8 cellular contexts compared by ENCODE assay signal in genomic region chr14:69694730-69695663, GRCh38.
A peak's percentile ranks its signal among the peaks of the same experiment; 100 is the strongest.
DNase-seq lines count a peak whose midpoint lies in the region; ATAC-seq and TF ChIP-seq lines count a peak whose summit lies in the region.

No MANE protein-coding gene starts in this region.

- H3K79me2 ChIP-seq in GM23338 (replicated peaks; ENCODE audit: insufficient read depth), result no peaks in the 10 kb centered on the region

- intact Hi-C loops in MCF 10A (cut with micrococcal nuclease), result no loop called here
- intact Hi-C loops in mucosa of descending colon (cut with DNase I, micrococcal nuclease), result no loop called here

- H3K27me3 ChIP-seq in BLaER1 (no peaks in the 10 kb centered on the region), GM23338 (ENCODE audit: insufficient read depth) (no peaks in the 10 kb centered on the region)

- POLR2A ChIA-PET in MCF 10A (lab: Yijun Ruan, JAX), result interaction anchor here (1.1 to 1.3 kb wide), 2 partner anchors 18 to 84 kb away, joined by 3 read pairs; partner anchors contain the start of gene SUSD6

- CTCF ChIA-PET in MCF 10A (lab: Yijun Ruan, JAX), result no interaction called here

- H3K9ac ChIP-seq in BLaER1, result peak overlapping the region; percentile 42; the same call in 1 of the 2 replicates

- H3K4me3 ChIP-seq in BLaER1 (no peak overlapping the region), mucosa of descending colon (no peak overlapping the region), GM23338 (no peak overlapping the region)

- H3K27ac ChIP-seq in BLaER1 (peak overlapping the region; percentile 87), GM23338 (ENCODE audit: low read depth) (no peak overlapping the region)

- H4K20me1 ChIP-seq in BLaER1 (no peaks in the 10 kb centered on the region), GM23338 (replicated peaks; ENCODE audit: insufficient read depth) (no peaks in the 10 kb centered on the region)

- H3K9me3 Mint-ChIP-seq in MCF 10A (ENCODE audit: unreplicated experiment) (no peaks in the 10 kb centered on the region), GM23338 (no peaks in the 10 kb centered on the region)

- H3K4me3 Mint-ChIP-seq in MCF 10A (ENCODE audit: unreplicated experiment) (no peak overlapping the region), GM23338 (no peak overlapping the region)

- H3K36me3 ChIP-seq in BLaER1, result no peaks in the 10 kb centered on the region
- H3K36me3 ChIP-seq in mucosa of descending colon (ENCODE audit: low read depth), result no peaks in the 10 kb centered on the region
- H3K36me3 ChIP-seq in GM23338 (ENCODE audit: insufficient read depth), result no peaks in the 10 kb centered on the region

- BruUV-seq in MCF 10A (replicated peaks; lab: Mats Ljungman, UMichigan), result no TSS peak

- no peak for TF ChIP-seq CTCF in MCF 10A (IDR thresholded peaks at IDR 0.05; ENCODE audit: unreplicated experiment)
- TF ChIP-seq CTCF in mucosa of descending colon (IDR thresholded peaks at IDR 0.05), result no peak
- no peak for TF ChIP-seq CTCF in GM23338 (conservative IDR thresholded peaks at IDR 0.05; ENCODE audit: low read depth in 2 of 2)

- H3K27ac Mint-ChIP-seq in MCF 10A (ENCODE audit: low read depth, unreplicated experiment), result peak overlapping the region; percentile 44
- no peak overlapping the region for H3K27ac Mint-ChIP-seq in GM23338

- H3K4me2 ChIP-seq in BLaER1 (peak overlapping the region; percentile 75), GM23338 (no peak overlapping the region)

- no peak overlapping the region for H2AFZ ChIP-seq in GM23338

- peaks cover 5% of the 10 kb centered on the region for H3K36me3 Mint-ChIP-seq in MCF 10A (ENCODE audit: insufficient read depth, unreplicated experiment)
- H3K36me3 Mint-ChIP-seq in GM23338 (ENCODE audit: low read depth), result no peaks in the 10 kb centered on the region

- H3K4me1 ChIP-seq in BLaER1 (peaks cover 89% of the 10 kb centered on the region), mucosa of descending colon (ENCODE audit: low read depth) (peaks cover 67% of the 10 kb centered on the region), GM23338 (ENCODE audit: insufficient read depth) (peaks cover 28% of the 10 kb centered on the region)

- no peaks in the 10 kb centered on the region for H3K9me3 ChIP-seq in BLaER1
- H3K9me3 ChIP-seq in mucosa of descending colon, result no peaks in the 10 kb centered on the region

- H3F3A ChIP-seq in GM23338 (replicated peaks; ENCODE audit: low read depth), result no peaks in the 10 kb centered on the region

- peak; percentile 25 for ATAC-seq in HG02798 (IDR thresholded peaks at IDR 0.05; ENCODE audit: poor library complexity, unreplicated experiment)
- ATAC-seq in mucosa of descending colon, result peak; percentile 27
- ATAC-seq in GM23338, result no peak; the same call in 2 of the 3 replicates

- H3K27me3 Mint-ChIP-seq in MCF 10A (ENCODE audit: insufficient read depth, unreplicated experiment) (no peaks in the 10 kb centered on the region), GM23338 (ENCODE audit: insufficient read depth, low read depth, poor library complexity) (peaks cover 7% of the 10 kb centered on the region)

- H3K9me2 ChIP-seq in GM23338 (ENCODE audit: insufficient read depth), result no peaks in the 10 kb centered on the region

- H3K4me1 Mint-ChIP-seq in MCF 10A (ENCODE audit: insufficient read depth, unreplicated experiment), result peaks cover 27% of the 10 kb centered on the region
- H3K4me1 Mint-ChIP-seq in GM23338, result peaks cover 54% of the 10 kb centered on the region

- DNase-seq in MCF 10A (ENCODE audit: unreplicated experiment) (no peak), mucosa of descending colon (peak in 1 of 3 donors; percentile 51), GM19238 (ENCODE audit: insufficient read length, low spot score) (no peak), GM23338 (ENCODE audit: low spot score) (no peak), iPS-NIHi11 (ENCODE audit: low spot score) (no peak), NCI-H510A treated with DMSO at 0.1 percent for 48 hours (lab: John Stamatoyannopoulos, UW) (no peak)

TF ChIP-seq in GM23338, 12 proteins besides CTCF, POLR2A, EP300 and RAD21 (continues in another document):
- TF ChIP-seq CREB1 (CRISPR knock-in tag; IDR thresholded peaks at IDR 0.05; ENCODE audit: low read depth), result no peak
- no peak for TF ChIP-seq NANOG (IDR thresholded peaks at IDR 0.05; ENCODE audit: borderline replicate concordance)
- TF ChIP-seq ZNF462 (CRISPR knock-in tag; IDR thresholded peaks at IDR 0.05), result no peak
- TF ChIP-seq POLR2AphosphoS5 (IDR thresholded peaks at IDR 0.05; ENCODE audit: low read depth), result no peak
- TF ChIP-seq STAT1 (IDR thresholded peaks at IDR 0.05; ENCODE audit: unreplicated experiment), result no peak
- no peak for TF ChIP-seq EZH2 (IDR thresholded peaks at IDR 0.05; ENCODE audit: low read depth, unreplicated experiment)
